18 cellular contexts compared by ENCODE assay signal in genomic region chr17:79937435-79937870, GRCh38.
DNase-seq lines count a peak whose midpoint lies in the region; ATAC-seq and TF ChIP-seq lines count a peak whose summit lies in the region.
"Had no signal": no experiment of that assay in that cellular context is flagged by ENCODE, and none has a peak within 500 bp of the region (broad histone marks: within the 10 kb centered on the region; RNA-seq: fewer than 3 reads in every experiment).

No MANE protein-coding gene starts in this region.

- H2AFZ ChIP-seq in OCI-LY7 (ENCODE audit: low read length), result no peak overlapping the region

- peak overlapping the region; percentile 36 for H3K4me2 ChIP-seq in OCI-LY7 (ENCODE audit: low read length)

- H3K9me2 ChIP-seq in OCI-LY7 (ENCODE audit: insufficient read depth, low read length), result no peaks in the 10 kb centered on the region

- no peak for TF ChIP-seq CTCF in right atrium auricular region (IDR thresholded peaks at IDR 0.05)
- TF ChIP-seq CTCF in OCI-LY7 (conservative IDR thresholded peaks at IDR 0.05; ENCODE audit: low read length), result no peak
- no peak for TF ChIP-seq CTCF in CD4-positive, alpha-beta T cell (IDR thresholded peaks at IDR 0.05)

- intact Hi-C loops in Right ventricle myocardium inferior (cut with DNase I), result no loop called here
- intact Hi-C loops in OCI-LY7 (cut with micrococcal nuclease; ENCODE audit: unreplicated experiment), result no loop called here
- intact Hi-C loops in CD4-positive, alpha-beta T cell (cut with DNase I, micrococcal nuclease), result no loop called here

- H3K9me3 ChIP-seq in right atrium auricular region (no peaks in the 10 kb centered on the region), OCI-LY7 (ENCODE audit: low read length) (no peaks in the 10 kb centered on the region)
- no peaks in the 10 kb centered on the region for H3K9me3 ChIP-seq in CD4-positive, alpha-beta T cell (ENCODE audit: control insufficient read depth, low read length)
- H3K9me3 ChIP-seq: left lung, psoas muscle, stomach had no signal

- H3K4me3 Mint-ChIP-seq in immature natural killer cell, result peak overlapping the region in 3 of 5 donors; percentile 64 to 74 (median 72)
- H3K4me3 Mint-ChIP-seq in stimulated activated naive CD8-positive, alpha-beta T cell treated with anti-CD3 and anti-CD28 coated beads, Interleukin-15, amount 100 ng/mL, for 72 hours, result peak overlapping the region; percentile 40
- H3K4me3 Mint-ChIP-seq in CD4-positive, alpha-beta T cell, result no peak overlapping the region

- H3K9me3 Mint-ChIP-seq in immature natural killer cell, result no peaks in the 10 kb centered on the region
- no peaks in the 10 kb centered on the region for H3K9me3 Mint-ChIP-seq in stimulated activated naive CD8-positive, alpha-beta T cell treated with anti-CD3 and anti-CD28 coated beads, Interleukin-15, amount 100 ng/mL, for 72 hours
- no peaks in the 10 kb centered on the region for H3K9me3 Mint-ChIP-seq in CD4-positive, alpha-beta T cell

- H3K79me2 ChIP-seq in OCI-LY7 (ENCODE audit: insufficient read depth, low read depth, low read length), result no peaks in the 10 kb centered on the region

- BruUV-seq in OCI-LY7 (replicated peaks; lab: Mats Ljungman, UMichigan), result no TSS peak

- H3K27ac ChIP-seq in right atrium auricular region (no peak overlapping the region), OCI-LY7 (ENCODE audit: low read depth, low read length, poor library complexity, severe bottlenecking) (no peak overlapping the region)
- H3K27ac ChIP-seq in CD4-positive, alpha-beta T cell (ENCODE audit: low read depth, low read length), result no peak overlapping the region
- H3K27ac ChIP-seq: foreskin keratinocyte, left lung, psoas muscle, stomach had no signal

- no peak for ATAC-seq in Right ventricle myocardium inferior
- peak; percentile 36 for ATAC-seq in stimulated activated naive CD8-positive, alpha-beta T cell treated with anti-CD3 and anti-CD28 coated beads, Interleukin-15, amount 100 ng/mL, for 72 hours
- ATAC-seq in CD4-positive, alpha-beta T cell (ENCODE audit: poor library complexity), result no peak
- ATAC-seq: foreskin keratinocyte, left lung, psoas muscle had no signal

- H3K4me1 ChIP-seq in right atrium auricular region, result peaks cover 0 to 23% of the 10 kb centered on the region in 2 donors
- peaks cover 14% of the 10 kb centered on the region for H3K4me1 ChIP-seq in OCI-LY7 (ENCODE audit: insufficient read depth, low read length, poor library complexity, severe bottlenecking)
- H3K4me1 ChIP-seq: foreskin keratinocyte had no signal

- H3K4me1 Mint-ChIP-seq in immature natural killer cell, result peaks cover 34 to 39% of the 10 kb centered on the region in 2 donors
- peaks cover 56% of the 10 kb centered on the region for H3K4me1 Mint-ChIP-seq in stimulated activated naive CD8-positive, alpha-beta T cell treated with anti-CD3 and anti-CD28 coated beads, Interleukin-15, amount 100 ng/mL, for 72 hours
- no peaks in the 10 kb centered on the region for H3K4me1 Mint-ChIP-seq in CD4-positive, alpha-beta T cell (ENCODE audit: low read depth)

- DNase-seq in Right ventricle myocardium inferior (ENCODE audit: missing footprints) (peak; percentile 32), right atrium auricular region (ENCODE audit: low spot score) (no peak), OCI-LY7 (ENCODE audit: low spot score) (no peak), immature natural killer cell (no peak), COLO668 (lab: John Stamatoyannopoulos, UW; ENCODE audit: unreplicated experiment) (no peak), HK-2 (ENCODE audit: unreplicated experiment) (no peak)
- DNase-seq in stimulated activated naive CD8-positive, alpha-beta T cell treated with anti-CD3 and anti-CD28 coated beads, Interleukin-15, amount 100 ng/mL, for 72 hours, result no peak
- no peak for DNase-seq in CD4-positive, alpha-beta T cell
- DNase-seq: activated CD4-positive, alpha-beta T cell treated with anti-CD3 and anti-CD28 coated beads for 48 hours; foreskin keratinocyte; GOT3; NCI-H345; SIG-M5; stimulated activated CD4-positive, alpha-beta T cell treated with anti-CD3 and anti-CD28 coated beads, Interleukin-12 subunit alpha, Interleukin-12 subunit beta, amount 100 ng/mL, for 4 hours; stomach; T-helper 9 cell had no signal

- CTCF ChIA-PET in OCI-LY7 (lab: Charles Lee; ENCODE audit: unreplicated experiment), result no interaction called here
- CTCF ChIA-PET in CD4-positive, alpha-beta T cell (lab: Charles Lee), result no interaction called here

- no peak overlapping the region for H3K4me3 ChIP-seq in right atrium auricular region
- H3K4me3 ChIP-seq in OCI-LY7 (ENCODE audit: low read depth, low read length, poor library complexity, severe bottlenecking), result no peak overlapping the region
- H3K4me3 ChIP-seq: left lung, psoas muscle, stomach had no signal

- no peaks in the 10 kb centered on the region for H3K27me3 ChIP-seq in right atrium auricular region
- H3K27me3 ChIP-seq in CD4-positive, alpha-beta T cell (ENCODE audit: control insufficient read depth, insufficient read depth, low read length), result peaks cover 13% of the 10 kb centered on the region

- peaks cover 5 to 10% (median 7%) of the 10 kb centered on the region in 3 donors for H3K27me3 Mint-ChIP-seq in immature natural killer cell (ENCODE audit: low read depth in 3 of 3)
- peaks cover 22% of the 10 kb centered on the region for H3K27me3 Mint-ChIP-seq in stimulated activated naive CD8-positive, alpha-beta T cell treated with anti-CD3 and anti-CD28 coated beads, Interleukin-15, amount 100 ng/mL, for 72 hours
- peaks cover 25% of the 10 kb centered on the region for H3K27me3 Mint-ChIP-seq in CD4-positive, alpha-beta T cell

- no peaks in the 10 kb centered on the region for H3K36me3 Mint-ChIP-seq in immature natural killer cell
- no peaks in the 10 kb centered on the region for H3K36me3 Mint-ChIP-seq in CD4-positive, alpha-beta T cell (ENCODE audit: low read depth)

- POLR2A ChIA-PET in OCI-LY7 (lab: Charles Lee), result interaction anchor here (0.7 kb wide), 1 partner anchor 668 kb away, joined by 6 read pairs; no protein-coding TSS in a partner anchor
- POLR2A ChIA-PET in CD4-positive, alpha-beta T cell (lab: Charles Lee), result no interaction called here

- H3K27ac Mint-ChIP-seq in immature natural killer cell, result peak overlapping the region in 3 of 6 donors; percentile 17 to 74 (median 71)
- peak overlapping the region; percentile 77 to 89 for H3K27ac Mint-ChIP-seq in stimulated activated naive CD8-positive, alpha-beta T cell treated with anti-CD3 and anti-CD28 coated beads, Interleukin-15, amount 100 ng/mL, for 72 hours
- no peak overlapping the region for H3K27ac Mint-ChIP-seq in CD4-positive, alpha-beta T cell

- H3K36me3 ChIP-seq in right atrium auricular region, result no peaks in the 10 kb centered on the region
- H3K36me3 ChIP-seq in OCI-LY7 (ENCODE audit: insufficient read depth, low read length), result no peaks in the 10 kb centered on the region

- H4K20me1 ChIP-seq in OCI-LY7 (ENCODE audit: insufficient read depth, low read length), result no peaks in the 10 kb centered on the region
